ENCODE assay signal across 1 cellular context in the genomic region with DNA sequence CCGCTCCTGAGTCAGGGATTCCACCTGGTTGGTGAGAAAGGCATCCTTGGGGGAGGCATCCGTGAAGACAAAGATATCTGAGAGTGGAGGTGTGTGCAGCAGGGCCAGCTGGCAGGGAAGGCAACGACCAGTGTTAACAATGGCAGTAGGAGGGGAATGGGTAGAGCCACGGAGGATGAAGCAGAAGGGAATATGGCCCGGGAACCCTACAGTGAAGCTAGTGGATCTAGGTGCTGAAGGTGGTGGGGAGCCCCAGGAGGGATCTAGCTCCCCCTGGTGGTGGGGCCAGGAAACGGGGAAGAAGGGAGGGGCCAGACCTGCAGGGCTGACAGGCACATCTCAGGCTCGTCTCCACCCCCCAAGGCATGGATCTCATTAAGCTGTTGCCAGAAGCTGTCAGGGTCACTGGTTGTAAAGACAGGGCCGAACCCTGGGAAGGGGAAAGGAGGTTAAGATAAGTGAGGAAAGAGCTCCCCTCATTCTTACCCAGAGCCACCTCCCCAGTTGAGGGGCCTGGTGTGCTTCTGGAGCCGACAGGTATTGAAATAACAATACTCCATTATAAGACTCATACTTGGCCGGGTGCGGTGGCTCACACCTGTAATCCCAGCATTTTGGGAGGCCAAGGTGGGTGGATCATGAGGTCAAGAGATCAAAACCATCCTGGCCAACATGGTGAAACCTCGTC.
TF ChIP-seq lines count a peak whose summit lies in the region.

No MANE protein-coding gene starts in this region.

TF ChIP-seq in HEK293, 187 proteins besides CTCF, POLR2A, EP300 and RAD21 (continued from another document and continues in another):
- TF ChIP-seq, protein P1, sequence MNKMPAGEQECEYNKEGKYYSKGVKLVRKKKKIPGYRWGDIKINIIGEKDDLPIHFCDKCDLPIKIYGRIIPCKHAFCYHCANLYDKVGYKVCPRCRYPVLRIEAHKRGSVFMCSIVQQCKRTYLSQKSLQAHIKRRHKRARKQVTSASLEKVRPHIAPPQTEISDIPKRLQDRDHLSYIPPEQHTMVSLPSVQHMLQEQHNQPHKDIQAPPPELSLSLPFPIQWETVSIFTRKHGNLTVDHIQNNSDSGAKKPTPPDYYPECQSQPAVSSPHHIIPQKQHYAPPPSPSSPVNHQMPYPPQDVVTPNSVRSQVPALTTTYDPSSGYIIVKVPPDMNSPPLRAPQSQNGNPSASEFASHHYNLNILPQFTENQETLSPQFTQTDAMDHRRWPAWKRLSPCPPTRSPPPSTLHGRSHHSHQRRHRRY (tag by site-specific recombination; IDR thresholded peaks at IDR 0.05), result no peak
- TF ChIP-seq, protein P2, sequence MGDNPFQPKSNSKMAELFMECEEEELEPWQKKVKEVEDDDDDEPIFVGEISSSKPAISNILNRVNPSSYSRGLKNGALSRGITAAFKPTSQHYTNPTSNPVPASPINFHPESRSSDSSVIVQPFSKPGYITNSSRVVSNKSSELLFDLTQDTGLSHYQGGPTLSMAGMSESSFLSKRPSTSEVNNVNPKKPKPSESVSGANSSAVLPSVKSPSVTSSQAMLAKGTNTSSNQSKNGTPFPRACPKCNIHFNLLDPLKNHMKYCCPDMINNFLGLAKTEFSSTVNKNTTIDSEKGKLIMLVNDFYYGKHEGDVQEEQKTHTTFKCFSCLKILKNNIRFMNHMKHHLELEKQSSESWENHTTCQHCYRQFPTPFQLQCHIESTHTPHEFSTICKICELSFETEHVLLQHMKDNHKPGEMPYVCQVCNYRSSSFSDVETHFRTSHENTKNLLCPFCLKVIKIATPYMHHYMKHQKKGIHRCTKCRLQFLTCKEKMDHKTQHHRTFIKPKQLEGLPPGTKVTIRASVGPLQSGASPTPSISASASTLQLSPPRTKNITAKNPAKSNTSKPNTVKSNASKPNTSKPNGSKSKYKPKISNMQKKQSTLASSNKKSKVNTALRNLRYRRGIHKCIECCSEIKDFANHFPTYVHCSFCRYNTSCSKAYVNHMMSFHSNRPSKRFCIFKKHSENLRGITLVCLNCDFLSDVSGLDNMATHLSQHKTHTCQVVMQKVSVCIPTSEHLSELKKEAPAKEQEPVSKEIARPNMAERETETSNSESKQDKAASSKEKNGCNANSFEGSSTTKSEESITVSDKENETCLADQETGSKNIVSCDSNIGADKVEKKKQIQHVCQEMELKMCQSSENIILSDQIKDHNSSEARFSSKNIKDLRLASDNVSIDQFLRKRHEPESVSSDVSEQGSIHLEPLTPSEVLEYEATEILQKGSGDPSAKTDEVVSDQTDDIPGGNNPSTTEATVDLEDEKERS (tag by site-specific recombination; IDR thresholded peaks at IDR 0.05), result no peak
- TF ChIP-seq ZIC2 (tag by site-specific recombination; IDR thresholded peaks at IDR 0.05) (0 out of 2 replicates have a peak, but pooled peaks have one; percentile 43), ZNF155 (tag by site-specific recombination; IDR thresholded peaks at IDR 0.05) (no peak), ZNF37A (tag by site-specific recombination; IDR thresholded peaks at IDR 0.05) (no peak), SP3 (tag by site-specific recombination; IDR thresholded peaks at IDR 0.05) (peak; percentile 42; the same call in 1 of the 2 replicates), KLF16 (tag by site-specific recombination; IDR thresholded peaks at IDR 0.05) (peak; percentile 60), ZBTB48 (tag by site-specific recombination; IDR thresholded peaks at IDR 0.05) (no peak), ZBTB8A (tag by site-specific recombination; IDR thresholded peaks at IDR 0.05) (0 out of 2 replicates have a peak, but pooled peaks have one; percentile 36), ZNF169 (tag by site-specific recombination; IDR thresholded peaks at IDR 0.05) (no peak), ZNF514 (tag by site-specific recombination; IDR thresholded peaks at IDR 0.05) (no peak), ZNF837 (tag by site-specific recombination; IDR thresholded peaks at IDR 0.05) (no peak), ZNF311 (tag by site-specific recombination; IDR thresholded peaks at IDR 0.05; ENCODE audit: borderline replicate concordance) (no peak), ZNF341 (tag by site-specific recombination; IDR thresholded peaks at IDR 0.05; ENCODE audit: low read depth) (peak; percentile 76), GLIS1 (tag by site-specific recombination; IDR thresholded peaks at IDR 0.05) (peak; percentile 51), ZNF600 (tag by site-specific recombination; IDR thresholded peaks at IDR 0.05) (no peak), PRDM1 (tag by site-specific recombination; IDR thresholded peaks at IDR 0.05) (no peak), KLF1 (tag by site-specific recombination; IDR thresholded peaks at IDR 0.05) (peak; percentile 65), ZNF140 (tag by site-specific recombination; IDR thresholded peaks at IDR 0.05) (no peak), ZNF2 (tag by site-specific recombination; IDR thresholded peaks at IDR 0.05) (peak; percentile 45; the same call in 1 of the 2 replicates), ZBTB17 (tag by site-specific recombination; IDR thresholded peaks at IDR 0.05) (peak; percentile 56; the same call in 1 of the 2 replicates), ZFP69B (tag by site-specific recombination; IDR thresholded peaks at IDR 0.05) (0 out of 2 replicates have a peak, but pooled peaks have one; percentile 32), ZNF654 (tag by site-specific recombination; IDR thresholded peaks at IDR 0.05; ENCODE audit: low read depth) (peak; percentile 62), ZEB2 (tag by site-specific recombination; IDR thresholded peaks at IDR 0.05) (0 out of 2 replicates have a peak, but pooled peaks have one; percentile 49), KLF7 (tag by site-specific recombination; IDR thresholded peaks at IDR 0.05; ENCODE audit: borderline replicate concordance) (no peak), TCF7L2 (IDR thresholded peaks at IDR 0.05; ENCODE audit: borderline replicate concordance, low read depth, low read length) (no peak), ZNF211 (tag by site-specific recombination; IDR thresholded peaks at IDR 0.05; ENCODE audit: low read depth) (no peak), SP2 (tag by site-specific recombination; IDR thresholded peaks at IDR 0.05) (no peak), ZFP3 (tag by site-specific recombination; IDR thresholded peaks at IDR 0.05; ENCODE audit: low read depth) (no peak), REPIN1 (tag by site-specific recombination; IDR thresholded peaks at IDR 0.05; ENCODE audit: low read depth) (0 out of 2 replicates have a peak, but pooled peaks have one; percentile 19)
- TF ChIP-seq, protein P3, sequence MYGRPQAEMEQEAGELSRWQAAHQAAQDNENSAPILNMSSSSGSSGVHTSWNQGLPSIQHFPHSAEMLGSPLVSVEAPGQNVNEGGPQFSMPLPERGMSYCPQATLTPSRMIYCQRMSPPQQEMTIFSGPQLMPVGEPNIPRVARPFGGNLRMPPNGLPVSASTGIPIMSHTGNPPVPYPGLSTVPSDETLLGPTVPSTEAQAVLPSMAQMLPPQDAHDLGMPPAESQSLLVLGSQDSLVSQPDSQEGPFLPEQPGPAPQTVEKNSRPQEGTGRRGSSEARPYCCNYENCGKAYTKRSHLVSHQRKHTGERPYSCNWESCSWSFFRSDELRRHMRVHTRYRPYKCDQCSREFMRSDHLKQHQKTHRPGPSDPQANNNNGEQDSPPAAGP (tag by site-specific recombination; IDR thresholded peaks at IDR 0.05), result peak; percentile 45; the same call in 1 of the 2 replicates
- TF ChIP-seq, protein P4, sequence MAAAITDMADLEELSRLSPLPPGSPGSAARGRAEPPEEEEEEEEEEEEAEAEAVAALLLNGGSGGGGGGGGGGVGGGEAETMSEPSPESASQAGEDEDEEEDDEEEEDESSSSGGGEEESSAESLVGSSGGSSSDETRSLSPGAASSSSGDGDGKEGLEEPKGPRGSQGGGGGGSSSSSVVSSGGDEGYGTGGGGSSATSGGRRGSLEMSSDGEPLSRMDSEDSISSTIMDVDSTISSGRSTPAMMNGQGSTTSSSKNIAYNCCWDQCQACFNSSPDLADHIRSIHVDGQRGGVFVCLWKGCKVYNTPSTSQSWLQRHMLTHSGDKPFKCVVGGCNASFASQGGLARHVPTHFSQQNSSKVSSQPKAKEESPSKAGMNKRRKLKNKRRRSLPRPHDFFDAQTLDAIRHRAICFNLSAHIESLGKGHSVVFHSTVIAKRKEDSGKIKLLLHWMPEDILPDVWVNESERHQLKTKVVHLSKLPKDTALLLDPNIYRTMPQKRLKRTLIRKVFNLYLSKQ (tag by site-specific recombination; IDR thresholded peaks at IDR 0.05; ENCODE audit: borderline replicate concordance), result no peak
- TF ChIP-seq, protein P5, sequence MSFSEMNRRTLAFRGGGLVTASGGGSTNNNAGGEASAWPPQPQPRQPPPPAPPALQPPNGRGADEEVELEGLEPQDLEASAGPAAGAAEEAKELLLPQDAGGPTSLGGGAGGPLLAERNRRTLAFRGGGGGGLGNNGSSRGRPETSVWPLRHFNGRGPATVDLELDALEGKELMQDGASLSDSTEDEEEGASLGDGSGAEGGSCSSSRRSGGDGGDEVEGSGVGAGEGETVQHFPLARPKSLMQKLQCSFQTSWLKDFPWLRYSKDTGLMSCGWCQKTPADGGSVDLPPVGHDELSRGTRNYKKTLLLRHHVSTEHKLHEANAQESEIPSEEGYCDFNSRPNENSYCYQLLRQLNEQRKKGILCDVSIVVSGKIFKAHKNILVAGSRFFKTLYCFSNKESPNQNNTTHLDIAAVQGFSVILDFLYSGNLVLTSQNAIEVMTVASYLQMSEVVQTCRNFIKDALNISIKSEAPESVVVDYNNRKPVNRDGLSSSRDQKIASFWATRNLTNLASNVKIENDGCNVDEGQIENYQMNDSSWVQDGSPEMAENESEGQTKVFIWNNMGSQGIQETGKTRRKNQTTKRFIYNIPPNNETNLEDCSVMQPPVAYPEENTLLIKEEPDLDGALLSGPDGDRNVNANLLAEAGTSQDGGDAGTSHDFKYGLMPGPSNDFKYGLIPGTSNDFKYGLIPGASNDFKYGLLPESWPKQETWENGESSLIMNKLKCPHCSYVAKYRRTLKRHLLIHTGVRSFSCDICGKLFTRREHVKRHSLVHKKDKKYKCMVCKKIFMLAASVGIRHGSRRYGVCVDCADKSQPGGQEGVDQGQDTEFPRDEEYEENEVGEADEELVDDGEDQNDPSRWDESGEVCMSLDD (tag by site-specific recombination; IDR thresholded peaks at IDR 0.05), result peak; percentile 73
- TF ChIP-seq, protein P6, sequence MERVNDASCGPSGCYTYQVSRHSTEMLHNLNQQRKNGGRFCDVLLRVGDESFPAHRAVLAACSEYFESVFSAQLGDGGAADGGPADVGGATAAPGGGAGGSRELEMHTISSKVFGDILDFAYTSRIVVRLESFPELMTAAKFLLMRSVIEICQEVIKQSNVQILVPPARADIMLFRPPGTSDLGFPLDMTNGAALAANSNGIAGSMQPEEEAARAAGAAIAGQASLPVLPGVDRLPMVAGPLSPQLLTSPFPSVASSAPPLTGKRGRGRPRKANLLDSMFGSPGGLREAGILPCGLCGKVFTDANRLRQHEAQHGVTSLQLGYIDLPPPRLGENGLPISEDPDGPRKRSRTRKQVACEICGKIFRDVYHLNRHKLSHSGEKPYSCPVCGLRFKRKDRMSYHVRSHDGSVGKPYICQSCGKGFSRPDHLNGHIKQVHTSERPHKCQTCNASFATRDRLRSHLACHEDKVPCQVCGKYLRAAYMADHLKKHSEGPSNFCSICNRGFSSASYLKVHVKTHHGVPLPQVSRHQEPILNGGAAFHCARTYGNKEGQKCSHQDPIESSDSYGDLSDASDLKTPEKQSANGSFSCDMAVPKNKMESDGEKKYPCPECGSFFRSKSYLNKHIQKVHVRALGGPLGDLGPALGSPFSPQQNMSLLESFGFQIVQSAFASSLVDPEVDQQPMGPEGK (tag by site-specific recombination; IDR thresholded peaks at IDR 0.05), result peak; percentile 74
- TF ChIP-seq, protein P7, sequence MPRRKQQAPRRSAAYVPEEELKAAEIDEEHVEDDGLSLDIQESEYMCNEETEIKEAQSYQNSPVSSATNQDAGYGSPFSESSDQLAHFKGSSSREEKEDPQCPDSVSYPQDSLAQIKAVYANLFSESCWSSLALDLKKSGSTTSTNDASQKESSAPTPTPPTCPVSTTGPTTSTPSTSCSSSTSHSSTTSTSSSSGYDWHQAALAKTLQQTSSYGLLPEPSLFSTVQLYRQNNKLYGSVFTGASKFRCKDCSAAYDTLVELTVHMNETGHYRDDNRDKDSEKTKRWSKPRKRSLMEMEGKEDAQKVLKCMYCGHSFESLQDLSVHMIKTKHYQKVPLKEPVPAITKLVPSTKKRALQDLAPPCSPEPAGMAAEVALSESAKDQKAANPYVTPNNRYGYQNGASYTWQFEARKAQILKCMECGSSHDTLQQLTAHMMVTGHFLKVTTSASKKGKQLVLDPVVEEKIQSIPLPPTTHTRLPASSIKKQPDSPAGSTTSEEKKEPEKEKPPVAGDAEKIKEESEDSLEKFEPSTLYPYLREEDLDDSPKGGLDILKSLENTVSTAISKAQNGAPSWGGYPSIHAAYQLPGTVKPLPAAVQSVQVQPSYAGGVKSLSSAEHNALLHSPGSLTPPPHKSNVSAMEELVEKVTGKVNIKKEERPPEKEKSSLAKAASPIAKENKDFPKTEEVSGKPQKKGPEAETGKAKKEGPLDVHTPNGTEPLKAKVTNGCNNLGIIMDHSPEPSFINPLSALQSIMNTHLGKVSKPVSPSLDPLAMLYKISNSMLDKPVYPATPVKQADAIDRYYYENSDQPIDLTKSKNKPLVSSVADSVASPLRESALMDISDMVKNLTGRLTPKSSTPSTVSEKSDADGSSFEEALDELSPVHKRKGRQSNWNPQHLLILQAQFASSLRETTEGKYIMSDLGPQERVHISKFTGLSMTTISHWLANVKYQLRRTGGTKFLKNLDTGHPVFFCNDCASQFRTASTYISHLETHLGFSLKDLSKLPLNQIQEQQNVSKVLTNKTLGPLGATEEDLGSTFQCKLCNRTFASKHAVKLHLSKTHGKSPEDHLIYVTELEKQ (tag by site-specific recombination; IDR thresholded peaks at IDR 0.05; ENCODE audit: borderline replicate concordance), result no peak
- TF ChIP-seq, protein P8, sequence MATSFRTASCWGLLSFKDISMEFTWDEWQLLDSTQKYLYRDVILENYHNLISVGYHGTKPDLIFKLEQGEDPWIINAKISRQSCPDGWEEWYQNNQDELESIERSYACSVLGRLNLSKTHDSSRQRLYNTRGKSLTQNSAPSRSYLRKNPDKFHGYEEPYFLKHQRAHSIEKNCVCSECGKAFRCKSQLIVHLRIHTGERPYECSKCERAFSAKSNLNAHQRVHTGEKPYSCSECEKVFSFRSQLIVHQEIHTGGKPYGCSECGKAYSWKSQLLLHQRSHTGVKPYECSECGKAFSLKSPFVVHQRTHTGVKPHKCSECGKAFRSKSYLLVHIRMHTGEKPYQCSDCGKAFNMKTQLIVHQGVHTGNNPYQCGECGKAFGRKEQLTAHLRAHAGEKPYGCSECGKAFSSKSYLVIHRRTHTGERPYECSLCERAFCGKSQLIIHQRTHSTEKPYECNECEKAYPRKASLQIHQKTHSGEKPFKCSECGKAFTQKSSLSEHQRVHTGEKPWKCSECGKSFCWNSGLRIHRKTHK (tag by site-specific recombination; IDR thresholded peaks at IDR 0.05), result no peak
- TF ChIP-seq, protein P9, sequence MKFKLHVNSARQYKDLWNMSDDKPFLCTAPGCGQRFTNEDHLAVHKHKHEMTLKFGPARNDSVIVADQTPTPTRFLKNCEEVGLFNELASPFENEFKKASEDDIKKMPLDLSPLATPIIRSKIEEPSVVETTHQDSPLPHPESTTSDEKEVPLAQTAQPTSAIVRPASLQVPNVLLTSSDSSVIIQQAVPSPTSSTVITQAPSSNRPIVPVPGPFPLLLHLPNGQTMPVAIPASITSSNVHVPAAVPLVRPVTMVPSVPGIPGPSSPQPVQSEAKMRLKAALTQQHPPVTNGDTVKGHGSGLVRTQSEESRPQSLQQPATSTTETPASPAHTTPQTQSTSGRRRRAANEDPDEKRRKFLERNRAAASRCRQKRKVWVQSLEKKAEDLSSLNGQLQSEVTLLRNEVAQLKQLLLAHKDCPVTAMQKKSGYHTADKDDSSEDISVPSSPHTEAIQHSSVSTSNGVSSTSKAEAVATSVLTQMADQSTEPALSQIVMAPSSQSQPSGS (tag by site-specific recombination; IDR thresholded peaks at IDR 0.05; ENCODE audit: low read depth), result no peak
